Comparison of ENCODE assay signal across 18 cellular contexts in the genomic region with DNA sequence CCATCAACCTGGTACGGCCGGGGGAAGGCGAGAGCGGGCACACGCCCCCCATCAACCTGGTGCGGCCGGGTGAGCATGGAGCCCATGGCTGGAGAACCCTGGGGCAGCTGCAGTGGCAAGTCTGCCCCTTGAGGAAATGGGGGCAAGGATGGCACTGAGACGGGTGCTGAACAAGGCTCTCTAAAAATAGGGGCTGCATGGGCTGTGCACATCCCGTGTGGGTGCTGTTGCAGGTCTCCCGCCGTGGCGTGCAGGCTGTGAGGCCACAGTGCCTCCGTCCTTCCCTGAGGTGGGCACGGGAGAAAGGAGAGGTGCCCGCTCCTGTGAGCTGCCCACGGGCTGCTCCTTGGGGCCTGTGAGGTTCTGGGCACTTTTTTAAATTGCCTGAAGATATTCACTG.
A peak's percentile ranks its signal among the peaks of the same experiment; 100 is the strongest.
DNase-seq lines count a peak whose midpoint lies in the region; ATAC-seq and TF ChIP-seq lines count a peak whose summit lies in the region.
"Had no signal": no experiment of that assay in that cellular context is flagged by ENCODE, and none has a peak within 500 bp of the region (broad histone marks: within the 10 kb centered on the region; RNA-seq: fewer than 3 reads in every experiment).

No MANE protein-coding gene starts in this region.

- no peaks in the 10 kb centered on the region for H3K27me3 ChIP-seq in right atrium auricular region
- H3K27me3 ChIP-seq in naive thymus-derived CD4-positive, alpha-beta T cell (ENCODE audit: control insufficient read depth in 2 of 2, insufficient read depth in 2 of 2, low read length in 2 of 2) = no peaks in the 10 kb centered on the region
- no peaks in the 10 kb centered on the region for H3K27me3 ChIP-seq in suprapubic skin
- H3K27me3 ChIP-seq: body of pancreas had no signal

- H3K9me3 ChIP-seq in right atrium auricular region (peaks cover 6 to 17% of the 10 kb centered on the region in 2 donors), suprapubic skin (peaks cover 5% of the 10 kb centered on the region)
- H3K9me3 ChIP-seq in naive thymus-derived CD4-positive, alpha-beta T cell (ENCODE audit: control insufficient read depth in 2 of 3, low read length in 3 of 3) = peaks cover 0 to 14% (median 10%) of the 10 kb centered on the region in 3 experiments

- intact Hi-C loops in Right ventricle myocardium inferior (cut with DNase I) = no loop called here
- intact Hi-C loops in naive thymus-derived CD4-positive, alpha-beta T cell (cut with micrococcal nuclease) = no loop called here

- H3K27ac ChIP-seq in right atrium auricular region (no peak overlapping the region), suprapubic skin (no peak overlapping the region)
- H3K27ac ChIP-seq in naive thymus-derived CD4-positive, alpha-beta T cell (ENCODE audit: low read depth, low read length) = no peak overlapping the region
- H3K27ac ChIP-seq: body of pancreas had no signal

- TF ChIP-seq EP300 in suprapubic skin (IDR thresholded peaks at IDR 0.05) = no peak

- POLR2A ChIA-PET in naive thymus-derived CD4-positive, alpha-beta T cell (lab: Charles Lee) = interaction anchor here (0.8 to 1.1 kb wide), 2 partner anchors 13 to 22 kb away, joined by 3 read pairs; no protein-coding TSS in a partner anchor

- ATAC-seq in Right ventricle myocardium inferior (no peak), GM21526 (IDR thresholded peaks at IDR 0.05; ENCODE audit: low FRiP score, unreplicated experiment) (no peak)
- no peak for ATAC-seq in naive thymus-derived CD4-positive, alpha-beta T cell
- ATAC-seq: body of pancreas, PC-3 had no signal

- H3K4me3 ChIP-seq in right atrium auricular region = no peak overlapping the region
- H3K4me3 ChIP-seq in naive thymus-derived CD4-positive, alpha-beta T cell (ENCODE audit: low read length) = no peak overlapping the region
- H3K4me3 ChIP-seq in suprapubic skin = no peak overlapping the region
- H3K4me3 ChIP-seq: body of pancreas had no signal

- peaks cover 17% of the 10 kb centered on the region for H3K36me3 Mint-ChIP-seq in chondrocyte (ENCODE audit: low read depth)
- H3K36me3 Mint-ChIP-seq in naive thymus-derived CD4-positive, alpha-beta T cell = peaks cover 27 to 57% (median 53%) of the 10 kb centered on the region in 5 donors

- TF ChIP-seq POLR2A in suprapubic skin (IDR thresholded peaks at IDR 0.05) = no peak

- DNase-seq in Right ventricle myocardium inferior (ENCODE audit: missing footprints) (peak; percentile 37), right atrium auricular region (ENCODE audit: low spot score) (no peak), chondrocyte (ENCODE audit: low spot score) (peak; percentile 62), suprapubic skin (ENCODE audit: low spot score in 2 of 2) (peak; percentile 22 to 61), AG20443 (ENCODE audit: low spot score) (no peak), SW 1271 (lab: John Stamatoyannopoulos, UW) (no peak)
- no peak for DNase-seq in naive thymus-derived CD4-positive, alpha-beta T cell
- DNase-seq: activated CD4-positive, CD25-positive, alpha-beta regulatory T cell treated with anti-CD3 and anti-CD28 coated beads, Interleukin-2, amount 50 U/mL, for 72 hours; activated gamma-delta T cell treated with Interleukin-2 at 50 U/mL for 16 hours; cortex of kidney; H9; NCI-H1417 treated with DMSO at 0.1 percent for 48 hours; NCI-H774; PC-3; SK-N-SH; stimulated activated CD4-positive, alpha-beta T cell treated with anti-CD3 and anti-CD28 coated beads, Interleukin-12 subunit alpha, Interleukin-12 subunit beta, amount 100 ng/mL, for 4 hours had no signal

- TF ChIP-seq CTCF in right atrium auricular region (IDR thresholded peaks at IDR 0.05) (no peak), chondrocyte (IDR thresholded peaks at IDR 0.05) (no peak), suprapubic skin (IDR thresholded peaks at IDR 0.05) (no peak)

- peaks cover 37% of the 10 kb centered on the region for H3K4me1 Mint-ChIP-seq in chondrocyte (ENCODE audit: low read depth)
- H3K4me1 Mint-ChIP-seq in naive thymus-derived CD4-positive, alpha-beta T cell = peaks cover 10 to 38% (median 24%) of the 10 kb centered on the region in 7 donors
- H3K4me1 Mint-ChIP-seq: H9 had no signal

- H3K9me3 Mint-ChIP-seq in chondrocyte (ENCODE audit: low read depth) = peaks cover 23% of the 10 kb centered on the region
- H3K9me3 Mint-ChIP-seq in naive thymus-derived CD4-positive, alpha-beta T cell = peaks cover 5 to 39% (median 20%) of the 10 kb centered on the region in 11 donors

- H3K4me1 ChIP-seq in right atrium auricular region (peaks cover 0 to 15% of the 10 kb centered on the region in 2 donors), suprapubic skin (peaks cover 8% of the 10 kb centered on the region)
- peaks cover 0 to 8% of the 10 kb centered on the region in 2 donors for H3K4me1 ChIP-seq in naive thymus-derived CD4-positive, alpha-beta T cell (ENCODE audit: control insufficient read depth in 2 of 2, insufficient read depth in 2 of 2, low read length in 2 of 2)
- H3K4me1 ChIP-seq: body of pancreas had no signal

- 96% methylated on average over 8 of the region's 16 CpGs for WGBS in suprapubic skin

- no peak overlapping the region for H3K4me3 Mint-ChIP-seq in chondrocyte (ENCODE audit: unreplicated experiment)
- no peak overlapping the region for H3K4me3 Mint-ChIP-seq in naive thymus-derived CD4-positive, alpha-beta T cell
- H3K4me3 Mint-ChIP-seq: H9 had no signal

- H3K36me3 ChIP-seq in right atrium auricular region (peaks cover 10% of the 10 kb centered on the region), suprapubic skin (peaks cover 18% of the 10 kb centered on the region)
- peaks cover 0 to 41% (median 5%) of the 10 kb centered on the region in 3 experiments for H3K36me3 ChIP-seq in naive thymus-derived CD4-positive, alpha-beta T cell (ENCODE audit: control insufficient read depth in 2 of 3, insufficient read depth in 3 of 3, low read length in 3 of 3)

- no peak overlapping the region for H3K27ac Mint-ChIP-seq in chondrocyte (ENCODE audit: unreplicated experiment)
- H3K27ac Mint-ChIP-seq in naive thymus-derived CD4-positive, alpha-beta T cell = peak overlapping the region in 6 of 9 donors; percentile 12 to 60 (median 31)
- H3K27ac Mint-ChIP-seq: H9 had no signal

- no peaks in the 10 kb centered on the region for H3K27me3 Mint-ChIP-seq in chondrocyte (ENCODE audit: low read depth)
- H3K27me3 Mint-ChIP-seq in naive thymus-derived CD4-positive, alpha-beta T cell = no peaks in the 10 kb centered on the region

- CTCF ChIA-PET in naive thymus-derived CD4-positive, alpha-beta T cell (lab: Charles Lee) = no interaction called here

Comparison
In these comparisons a context has a peak if more than half of its experiments do, and no peak if none do; other contexts are left out.
1. DNase-seq: peak in Right ventricle myocardium inferior (single experiment), chondrocyte (single experiment) and suprapubic skin (2 of 2); none in right atrium auricular region (single experiment), naive thymus-derived CD4-positive, alpha-beta T cell (0 of 9), AG20443 (single experiment) and SW 1271 (0 of 2).